ENCODE assay signal across 8 cellular contexts in the genomic region with DNA sequence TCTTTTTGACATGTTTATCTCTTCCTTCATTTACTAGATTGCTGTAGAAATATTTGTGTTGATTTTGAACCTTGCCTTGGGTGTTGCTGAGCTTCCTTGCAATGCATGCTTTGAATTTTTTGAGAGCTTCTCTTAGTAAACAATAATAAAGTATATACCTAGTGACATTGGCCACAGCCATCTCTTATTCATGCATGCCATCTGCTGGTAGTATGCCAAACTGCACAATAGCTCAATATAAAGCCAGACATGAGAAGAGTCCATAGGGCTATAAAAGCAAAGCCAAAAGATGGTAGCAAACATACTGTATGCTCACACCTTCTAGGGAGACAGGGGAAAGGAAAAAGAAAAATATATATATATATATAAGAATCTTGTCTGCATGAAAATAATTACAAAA. TPM values are rescaled to one million over a fixed set of nuclear protein-coding genes. Genes with fewer than 3 reads are reported as not detected.
DNase-seq lines count a peak whose midpoint lies in the region; ATAC-seq and TF ChIP-seq lines count a peak whose summit lies in the region.

No MANE protein-coding gene starts in this region.

- peaks cover 3% of the 10 kb centered on the region for H3K27me3 Mint-ChIP-seq in nephron progenitor cell (ENCODE audit: low read depth, poor library complexity)

- DNase-seq in heart left ventricle (peak in 1 of 5 donors; percentile 24), left ventricle myocardium superior (no peak), NCI-H1105 (lab: John Stamatoyannopoulos, UW) (peak; percentile 49), T-helper 1 cell (peak in 3 of 5 donors; percentile 27 to 34 (median 31)), dorsolateral prefrontal cortex (no peak), nephron progenitor cell (peak; percentile 42), midbrain (lab: John Stamatoyannopoulos, UW) (no peak)

- TF ChIP-seq POLR2A in heart left ventricle (IDR thresholded peaks at IDR 0.05) = no peak

- H3K27ac Mint-ChIP-seq in nephron progenitor cell = no peak overlapping the region

- peak; percentile 36 to 70 (median 60) for TF ChIP-seq CTCF in heart left ventricle (IDR thresholded peaks at IDR 0.05)
- peak in 49 of 56 donors; percentile 15 to 63 (median 38) for TF ChIP-seq CTCF in dorsolateral prefrontal cortex (IDR thresholded peaks at IDR 0.05 in 54 of 56, conservative IDR thresholded peaks at IDR 0.05 in 2 of 56; ENCODE audit: low read depth in 1 of 56, partially characterized antibody in 56 of 56)
- TF ChIP-seq CTCF in nephron progenitor cell (IDR thresholded peaks at IDR 0.05) = peak; percentile 52

- H3K9me3 Mint-ChIP-seq in nephron progenitor cell = peaks cover 71% of the 10 kb centered on the region

- H3K4me1 Mint-ChIP-seq in nephron progenitor cell = no peaks in the 10 kb centered on the region

- H3K27ac ChIP-seq in heart left ventricle (no peak overlapping the region), dorsolateral prefrontal cortex (no peak overlapping the region)

- peaks cover 0 to 24% (median 5%) of the 10 kb centered on the region in 12 donors for H3K9me3 ChIP-seq in heart left ventricle

- no peaks in the 10 kb centered on the region for H3K27me3 ChIP-seq in heart left ventricle
- no peaks in the 10 kb centered on the region for H3K27me3 ChIP-seq in dorsolateral prefrontal cortex

- peak in 2 of 4 donors; percentile 60 to 69 for ATAC-seq in heart left ventricle
- ATAC-seq in left ventricle myocardium superior = no peak
- no peak for ATAC-seq in GM19351 (IDR thresholded peaks at IDR 0.05; ENCODE audit: unreplicated experiment)

- no peaks in the 10 kb centered on the region for H3K4me1 ChIP-seq in heart left ventricle

- intact Hi-C loops in heart left ventricle (cut with DNase I) (loop anchor here (5.0 to 10.0 kb wide), 6 partner anchors 76 to 259 kb away; partner anchors contain the start of gene GALP (in 1 of the 10)), left ventricle myocardium superior (cut with micrococcal nuclease) (no loop called here), dorsolateral prefrontal cortex (cut with DNase I) (no loop called here)

- no peaks in the 10 kb centered on the region for H3K36me3 ChIP-seq in heart left ventricle

- H3K36me3 Mint-ChIP-seq in nephron progenitor cell (ENCODE audit: low read depth) = no peaks in the 10 kb centered on the region

- no peak overlapping the region for H3K4me3 Mint-ChIP-seq in nephron progenitor cell

- H3K4me3 ChIP-seq in heart left ventricle (no peak overlapping the region), dorsolateral prefrontal cortex (no peak overlapping the region)

RNA-seq across cellular contexts. Expression of gene ZSCAN5A, which starts 18.9 kb away (rescaled TPM):
- total RNA-seq in heart left ventricle = 10 to 100 TPM in 7 of 9 donors, 1 to 10 TPM in 2; 3.3 to 26.6 (median 18.1) TPM
- polyA plus RNA-seq in heart left ventricle = 10 to 100 TPM; 15.5 to 17.6 TPM
- 18.4 TPM for total RNA-seq in left ventricle myocardium superior
- total RNA-seq in dorsolateral prefrontal cortex = 10 to 100 TPM in 118 of 120 experiments, 1 to 10 TPM in 2; 9.6 to 36.8 (median 16.9) TPM

RNA-seq across cellular contexts. Expression of gene ZNF582, which starts 59.8 kb away (rescaled TPM):
- total RNA-seq in heart left ventricle (1 to 10 TPM; 3.5 to 6.2 (median 4.7) TPM), left ventricle myocardium superior (5.5 TPM), dorsolateral prefrontal cortex (10 to 100 TPM in 41 of 120 experiments, 1 to 10 TPM in 79; 5.1 to 16.3 (median 9.0) TPM)
- 1 to 10 TPM; 6.3 to 7.2 TPM for polyA plus RNA-seq in heart left ventricle

Comparison
In these comparisons a context has a peak if more than half of its experiments do, and no peak if none do; other contexts are left out.
1. intact Hi-C loops: an anchor here in heart left ventricle (5.0 to 10.0 kb wide); none called in left ventricle myocardium superior and dorsolateral prefrontal cortex.
2. DNase-seq: peak in NCI-H1105 (single experiment), T-helper 1 cell (3 of 5) and nephron progenitor cell (single experiment); none in left ventricle myocardium superior (single experiment), dorsolateral prefrontal cortex (0 of 10) and midbrain (single experiment).
3. Peak in every context shown above with its lines, with median percentiles within 50 percentile points of each other: CTCF ChIP-seq.